In the genomic region with DNA sequence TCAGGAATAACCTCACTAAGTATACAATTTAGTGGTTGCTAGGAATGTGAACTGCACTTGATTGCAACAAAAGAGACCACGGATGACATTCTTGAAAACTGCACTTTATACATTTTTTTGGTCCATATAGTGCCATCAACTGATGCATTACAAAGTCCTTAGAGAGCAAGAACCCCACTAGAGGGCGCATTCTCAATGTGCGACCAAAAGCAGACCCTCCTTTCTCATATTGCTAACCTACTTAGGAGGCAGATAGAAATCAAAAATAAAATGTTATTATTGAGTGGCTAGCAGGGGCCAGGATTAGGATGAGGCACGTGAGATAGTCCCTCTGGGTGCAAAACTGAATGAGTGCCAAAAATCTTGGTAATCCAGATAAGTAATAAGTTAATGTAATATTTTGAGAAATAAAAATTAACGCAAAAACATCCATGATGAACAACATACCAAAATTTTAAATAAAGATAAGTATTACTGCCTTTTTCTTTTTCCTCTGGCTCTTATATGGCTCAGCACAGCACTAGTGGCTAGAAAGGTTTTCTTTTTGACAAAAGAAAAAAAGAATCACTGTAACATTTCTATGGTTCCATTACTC, we compare ENCODE assay signal across 8 cellular contexts.
A peak's percentile ranks its signal among the peaks of the same experiment; 100 is the strongest.
DNase-seq lines count a peak whose midpoint lies in the region; ATAC-seq and TF ChIP-seq lines count a peak whose summit lies in the region.

No MANE protein-coding gene starts in this region.

- H3K4me1 Mint-ChIP-seq in activated T-helper 2 cell treated with anti-CD3 and anti-CD28 coated beads, Interferon-gamma antibody, Interleukin-2, Interleukin-4, amounts not matched to agents 10 μg/mL and 5 μg/mL and 100 μg/mL, durations not matched to agents 14 hours and 24 hours and 36 hours (ENCODE audit: low read depth) = no peaks in the 10 kb centered on the region

- H3K4me3 Mint-ChIP-seq in activated T-helper 2 cell treated with anti-CD3 and anti-CD28 coated beads, Interferon-gamma antibody, Interleukin-2, Interleukin-4, amounts not matched to agents 10 μg/mL and 5 μg/mL and 100 μg/mL, durations not matched to agents 14 hours and 24 hours and 36 hours (ENCODE audit: low read depth) = no peak overlapping the region

- no peak overlapping the region for H3K27ac Mint-ChIP-seq in activated T-helper 2 cell treated with anti-CD3 and anti-CD28 coated beads, Interferon-gamma antibody, Interleukin-2, Interleukin-4, amounts not matched to agents 10 μg/mL and 5 μg/mL and 100 μg/mL, durations not matched to agents 14 hours and 24 hours and 36 hours

- peak in 2 of 3 donors; percentile 22 to 31 for DNase-seq in stimulated activated CD4-positive, alpha-beta T cell treated with anti-CD3 and anti-CD28 coated beads, Interleukin-12 subunit alpha, Interleukin-12 subunit beta, amount 100 ng/mL, for 48 hours (ENCODE audit: low read depth in 2 of 3, low spot score in 1 of 3)
- DNase-seq in stimulated activated CD4-positive, alpha-beta T cell treated with anti-CD3 and anti-CD28 coated beads, Interleukin-4, amount 100 ng/mL, for 1 hour = no peak
- DNase-seq in HuH-7 (ENCODE audit: low spot score) (peak; percentile 8), foreskin keratinocyte (peak in 1 of 2 donors; percentile 28)
- DNase-seq in stimulated activated CD4-positive, alpha-beta T cell treated with anti-CD3 and anti-CD28 coated beads, Interleukin-4, amount 100 ng/mL, for 24 hours = peak; percentile 8
- DNase-seq in activated T-helper 2 cell treated with anti-CD3 and anti-CD28 coated beads, Interferon-gamma antibody, Interleukin-2, Interleukin-4, amounts not matched to agents 10 μg/mL and 5 μg/mL and 100 μg/mL, durations not matched to agents 14 hours and 24 hours and 36 hours (ENCODE audit: low spot score) = no peak

- H3K36me3 Mint-ChIP-seq in activated T-helper 2 cell treated with anti-CD3 and anti-CD28 coated beads, Interferon-gamma antibody, Interleukin-2, Interleukin-4, amounts not matched to agents 10 μg/mL and 5 μg/mL and 100 μg/mL, durations not matched to agents 14 hours and 24 hours and 36 hours (ENCODE audit: low read depth) = no peaks in the 10 kb centered on the region

- H3K27me3 Mint-ChIP-seq in activated T-helper 2 cell treated with anti-CD3 and anti-CD28 coated beads, Interferon-gamma antibody, Interleukin-2, Interleukin-4, amounts not matched to agents 10 μg/mL and 5 μg/mL and 100 μg/mL, durations not matched to agents 14 hours and 24 hours and 36 hours (ENCODE audit: low read depth) = no peaks in the 10 kb centered on the region

- no peak overlapping the region for H3K27ac ChIP-seq in foreskin keratinocyte

- H3K9me3 Mint-ChIP-seq in activated T-helper 2 cell treated with anti-CD3 and anti-CD28 coated beads, Interferon-gamma antibody, Interleukin-2, Interleukin-4, amounts not matched to agents 10 μg/mL and 5 μg/mL and 100 μg/mL, durations not matched to agents 14 hours and 24 hours and 36 hours = no peaks in the 10 kb centered on the region

- peaks cover 10% of the 10 kb centered on the region for H3K4me1 ChIP-seq in foreskin keratinocyte

- ATAC-seq in GM21529 (IDR thresholded peaks at IDR 0.05; ENCODE audit: unreplicated experiment) (peak; percentile 78), SK-N-SH treated with all-trans-retinoic acid at 6 μM for 48 hours (peak; percentile 97), foreskin keratinocyte (peak; percentile 59)

- no peaks in the 10 kb centered on the region for H3K27me3 ChIP-seq in foreskin keratinocyte

- intact Hi-C loops in activated T-helper 2 cell treated with anti-CD3 and anti-CD28 coated beads, Interferon-gamma antibody, Interleukin-2, Interleukin-4, amounts not matched to agents 10 μg/mL and 5 μg/mL and 100 μg/mL, durations not matched to agents 14 hours and 24 hours and 36 hours (cut with micrococcal nuclease) = no loop called here

- TF ChIP-seq CTCF in foreskin keratinocyte (conservative IDR thresholded peaks at IDR 0.05) = peak; percentile 70

TF ChIP-seq in SK-N-SH treated with all-trans-retinoic acid at 6 μM for 48 hours, 23 proteins besides CTCF, POLR2A, EP300 and RAD21:
- no peak for TF ChIP-seq OSR1 (CRISPR knock-in tag; IDR thresholded peaks at IDR 0.05)

Comparison
In these comparisons a context has a peak if more than half of its experiments do, and no peak if none do; other contexts are left out.
1. DNase-seq: peak in stimulated activated CD4-positive, alpha-beta T cell treated with anti-CD3 and anti-CD28 coated beads, Interleukin-12 subunit alpha, Interleukin-12 subunit beta, amount 100 ng/mL, for 48 hours (2 of 3), HuH-7 (single experiment) and stimulated activated CD4-positive, alpha-beta T cell treated with anti-CD3 and anti-CD28 coated beads, Interleukin-4, amount 100 ng/mL, for 24 hours (single experiment); none in stimulated activated CD4-positive, alpha-beta T cell treated with anti-CD3 and anti-CD28 coated beads, Interleukin-4, amount 100 ng/mL, for 1 hour (single experiment) and activated T-helper 2 cell treated with anti-CD3 and anti-CD28 coated beads, Interferon-gamma antibody, Interleukin-2, Interleukin-4, amounts not matched to agents 10 μg/mL and 5 μg/mL and 100 μg/mL, durations not matched to agents 14 hours and 24 hours and 36 hours (single experiment).
2. Peak in every context shown above with its lines, with median percentiles within 50 percentile points of each other: ATAC-seq.